16 cellular contexts compared by ENCODE assay signal in genomic region chr11:7538466-7539454, GRCh38. TPM values are rescaled to one million over a fixed set of nuclear protein-coding genes. Genes with fewer than 3 reads are reported as not detected.
A peak's percentile ranks its signal among the peaks of the same experiment; 100 is the strongest.
DNase-seq lines count a peak whose midpoint lies in the region; ATAC-seq and TF ChIP-seq lines count a peak whose summit lies in the region.
"Had no signal": no experiment of that assay in that cellular context is flagged by ENCODE, and none has a peak within 500 bp of the region (broad histone marks: within the 10 kb centered on the region; RNA-seq: fewer than 3 reads in every experiment).

No MANE protein-coding gene starts in this region.

- peaks cover 8% of the 10 kb centered on the region for H3K79me1 ChIP-seq in trophoblast cell (ENCODE audit: low read length)

- H3K9ac ChIP-seq in trophoblast cell (ENCODE audit: low read length): no peak overlapping the region

- H3K36me3 Mint-ChIP-seq in CD8-positive, alpha-beta memory T cell: no peaks in the 10 kb centered on the region
- H3K36me3 Mint-ChIP-seq in endothelial cell (ENCODE audit: low read depth, unreplicated experiment): no peaks in the 10 kb centered on the region

- no peak for TF ChIP-seq CTCF in AG09319 (IDR thresholded peaks at IDR 0.05; ENCODE audit: low read depth, low read length)
- no peak for TF ChIP-seq CTCF in epithelial cell of esophagus (IDR thresholded peaks at IDR 0.05; ENCODE audit: insufficient read depth, low read depth, low read length, missing control alignments)
- TF ChIP-seq CTCF in endothelial cell (IDR thresholded peaks at IDR 0.05; ENCODE audit: unreplicated experiment): no peak

- CTCF ChIA-PET in CD8-positive, alpha-beta memory T cell (lab: Charles Lee): interaction anchor here (0.9 to 2.9 kb wide), 6 partner anchors 8 to 26 kb away, joined by 3 to 13 read pairs (median 4); partner anchors contain the start of gene PPFIBP2

- H3K4me1 ChIP-seq in CD8-positive, alpha-beta memory T cell (ENCODE audit: insufficient read depth, low read length): peaks cover 19% of the 10 kb centered on the region
- H3K4me1 ChIP-seq in trophoblast cell (ENCODE audit: control insufficient read depth in 1 of 2, insufficient read depth in 2 of 2, low read length in 2 of 2): peaks cover 35 to 42% of the 10 kb centered on the region in 2 experiments

- H2BK5ac ChIP-seq in trophoblast cell (ENCODE audit: low read depth, low read length, poor library complexity): no peak overlapping the region

- no peak overlapping the region for H2AK5ac ChIP-seq in trophoblast cell (ENCODE audit: low read length)

- H3K36me3 ChIP-seq in CD8-positive, alpha-beta memory T cell (ENCODE audit: insufficient read depth, low read length): no peaks in the 10 kb centered on the region
- no peaks in the 10 kb centered on the region for H3K36me3 ChIP-seq in trophoblast cell (ENCODE audit: control insufficient read depth in 1 of 2, insufficient read depth in 2 of 2, low read length in 2 of 2)

- no peak overlapping the region for H3K14ac ChIP-seq in trophoblast cell (ENCODE audit: low read length)

- DNase-seq in AG09319 (ENCODE audit: extremely low read depth, low read depth): peak; percentile 28
- DNase-seq in CD8-positive, alpha-beta memory T cell: no peak
- DNase-seq in epithelial cell of esophagus (ENCODE audit: low read depth): peak; percentile 74
- peak; percentile 84 to 96 for DNase-seq in trophoblast cell
- DNase-seq in NCI-H2171 treated with DMSO at 0.1 percent for 48 hours (lab: John Stamatoyannopoulos, UW): no peak
- DNase-seq in endothelial cell (ENCODE audit: low spot score): no peak
- DNase-seq in HT-29 (ENCODE audit: low spot score): no peak
- DNase-seq: activated CD4-positive, CD25-positive, alpha-beta regulatory T cell; activated T-cell treated with anti-CD3 and anti-CD28 coated beads, Interleukin-2, amount 50 U/mL, for 24 hours; KG1; NCI-H1417; NCI-H524; OCI-M1; posterior cingulate gyrus had no signal

- no peak overlapping the region for H4K12ac ChIP-seq in trophoblast cell (ENCODE audit: low read depth, low read length)

- H3K27me3 Mint-ChIP-seq in CD8-positive, alpha-beta memory T cell: peaks cover 8 to 9% of the 10 kb centered on the region in 2 donors
- H3K27me3 Mint-ChIP-seq in endothelial cell (ENCODE audit: unreplicated experiment): peaks cover 11% of the 10 kb centered on the region

- no peak overlapping the region for H4K91ac ChIP-seq in trophoblast cell (ENCODE audit: low read depth, low read length)

- H3K9me3 ChIP-seq in CD8-positive, alpha-beta memory T cell (ENCODE audit: low read length): no peaks in the 10 kb centered on the region
- H3K9me3 ChIP-seq in trophoblast cell (ENCODE audit: insufficient read depth, low read depth, low read length): no peaks in the 10 kb centered on the region

- H3K27me3 ChIP-seq in CD8-positive, alpha-beta memory T cell (ENCODE audit: insufficient read depth, low read length, poor library complexity, severe bottlenecking): no peaks in the 10 kb centered on the region
- no peaks in the 10 kb centered on the region for H3K27me3 ChIP-seq in trophoblast cell (ENCODE audit: insufficient read depth, low read length)

- H4K8ac ChIP-seq in trophoblast cell (ENCODE audit: low read depth, low read length): no peak overlapping the region

- H3K23ac ChIP-seq in trophoblast cell (ENCODE audit: low read length): no peak overlapping the region

- H3K4ac ChIP-seq in trophoblast cell (ENCODE audit: low read depth, low read length): no peak overlapping the region

- no peak overlapping the region for H2BK12ac ChIP-seq in trophoblast cell (ENCODE audit: low read length)

- ATAC-seq in GM19467 (IDR thresholded peaks at IDR 0.05; ENCODE audit: unreplicated experiment): no peak

- no peaks in the 10 kb centered on the region for H3K79me2 ChIP-seq in trophoblast cell (ENCODE audit: control insufficient read depth, insufficient read depth, low read length, poor library complexity)

- H3K4me2 ChIP-seq in trophoblast cell (ENCODE audit: low read length): no peak overlapping the region

- POLR2A ChIA-PET in CD8-positive, alpha-beta memory T cell (lab: Charles Lee): no interaction called here

- H3K9me3 Mint-ChIP-seq in CD8-positive, alpha-beta memory T cell: no peaks in the 10 kb centered on the region
- no peaks in the 10 kb centered on the region for H3K9me3 Mint-ChIP-seq in endothelial cell (ENCODE audit: unreplicated experiment)
- H3K9me3 Mint-ChIP-seq: activated T-cell treated with anti-CD3 and anti-CD28 coated beads, Interleukin-2, amount 50 U/mL, for 24 hours had no signal

- H3K27ac ChIP-seq in CD8-positive, alpha-beta memory T cell (ENCODE audit: low read depth, low read length): no peak overlapping the region
- H3K27ac ChIP-seq in trophoblast cell (ENCODE audit: low read depth, low read length): no peak overlapping the region

- peaks cover 23 to 43% (median 43%) of the 10 kb centered on the region in 3 donors for H3K4me1 Mint-ChIP-seq in CD8-positive, alpha-beta memory T cell
- H3K4me1 Mint-ChIP-seq in endothelial cell (ENCODE audit: unreplicated experiment): peaks cover 7% of the 10 kb centered on the region

- H2BK120ac ChIP-seq in trophoblast cell (ENCODE audit: insufficient read depth, low read length, poor library complexity): no peak overlapping the region

- no CpG with 5 or more reads among the region's 12 CpGs for WGBS in trophoblast cell (ENCODE audit: extremely low coverage, insufficient coverage, insufficient read length)

- no peak overlapping the region for H3K4me3 ChIP-seq in CD8-positive, alpha-beta memory T cell (ENCODE audit: low read length)
- H3K4me3 ChIP-seq in epithelial cell of esophagus (ENCODE audit: low read length) (no peak overlapping the region), trophoblast cell (ENCODE audit: low read depth, low read length) (no peak overlapping the region)

- H3K27ac Mint-ChIP-seq in CD8-positive, alpha-beta memory T cell: peak overlapping the region in 3 of 8 donors; percentile 64 to 90 (median 64)
- no peak overlapping the region for H3K27ac Mint-ChIP-seq in endothelial cell (ENCODE audit: unreplicated experiment)
- H3K27ac Mint-ChIP-seq: activated T-cell treated with anti-CD3 and anti-CD28 coated beads, Interleukin-2, amount 50 U/mL, for 24 hours had no signal

- H2AFZ ChIP-seq in trophoblast cell (ENCODE audit: insufficient read depth, low read length, poor library complexity): no peak overlapping the region

- peak overlapping the region in 5 of 7 donors; percentile 37 to 57 (median 49) for H3K4me3 Mint-ChIP-seq in CD8-positive, alpha-beta memory T cell
- no peak overlapping the region for H3K4me3 Mint-ChIP-seq in endothelial cell (ENCODE audit: unreplicated experiment)
- H3K4me3 Mint-ChIP-seq: activated T-cell treated with anti-CD3 and anti-CD28 coated beads, Interleukin-2, amount 50 U/mL, for 24 hours had no signal

- H3K18ac ChIP-seq in trophoblast cell (ENCODE audit: low read length): no peak overlapping the region

RNA-seq across cellular contexts. Expression of gene PPFIBP2, which starts 25.0 kb away (rescaled TPM):
- total RNA-seq in CD8-positive, alpha-beta memory T cell: 1 to 10 TPM; 3.9 to 4.4 TPM
- polyA plus RNA-seq in CD8-positive, alpha-beta memory T cell: 6.8 TPM
- polyA plus RNA-seq in trophoblast cell (2013): 23.3 and 24.1 TPM in 2 replicates
- 7.3 TPM for total RNA-seq in endothelial cell (ENCODE audit: unreplicated experiment)
- 25.7 and 31.4 TPM in 2 replicates for total RNA-seq in HT-29 (2014; rRNA removed; shearing (Covaris generic))

RNA-seq across cellular contexts. Expression of gene OLFML1, which starts 53.5 kb away (rescaled TPM):
- not detected for total RNA-seq in CD8-positive, alpha-beta memory T cell
- polyA plus RNA-seq in CD8-positive, alpha-beta memory T cell: not detected
- polyA plus RNA-seq in trophoblast cell (2013): 2.4 TPM in 2 replicates
- total RNA-seq in endothelial cell (ENCODE audit: unreplicated experiment): 0.33 TPM
- total RNA-seq in HT-29 (2014; rRNA removed; shearing (Covaris generic)): not detected in 2 replicates
- total RNA-seq: CD4-positive, CD25-positive, alpha-beta regulatory T cell had no signal

Comparison
In these comparisons a context has a peak if more than half of its experiments do, and no peak if none do; other contexts are left out.
1. DNase-seq: peak in AG09319 (single experiment), epithelial cell of esophagus (single experiment) and trophoblast cell (2 of 2); none in CD8-positive, alpha-beta memory T cell (0 of 5), NCI-H2171 treated with DMSO at 0.1 percent for 48 hours (single experiment), endothelial cell (single experiment) and HT-29 (single experiment).